8 cellular contexts compared by ENCODE assay signal in the genomic region with DNA sequence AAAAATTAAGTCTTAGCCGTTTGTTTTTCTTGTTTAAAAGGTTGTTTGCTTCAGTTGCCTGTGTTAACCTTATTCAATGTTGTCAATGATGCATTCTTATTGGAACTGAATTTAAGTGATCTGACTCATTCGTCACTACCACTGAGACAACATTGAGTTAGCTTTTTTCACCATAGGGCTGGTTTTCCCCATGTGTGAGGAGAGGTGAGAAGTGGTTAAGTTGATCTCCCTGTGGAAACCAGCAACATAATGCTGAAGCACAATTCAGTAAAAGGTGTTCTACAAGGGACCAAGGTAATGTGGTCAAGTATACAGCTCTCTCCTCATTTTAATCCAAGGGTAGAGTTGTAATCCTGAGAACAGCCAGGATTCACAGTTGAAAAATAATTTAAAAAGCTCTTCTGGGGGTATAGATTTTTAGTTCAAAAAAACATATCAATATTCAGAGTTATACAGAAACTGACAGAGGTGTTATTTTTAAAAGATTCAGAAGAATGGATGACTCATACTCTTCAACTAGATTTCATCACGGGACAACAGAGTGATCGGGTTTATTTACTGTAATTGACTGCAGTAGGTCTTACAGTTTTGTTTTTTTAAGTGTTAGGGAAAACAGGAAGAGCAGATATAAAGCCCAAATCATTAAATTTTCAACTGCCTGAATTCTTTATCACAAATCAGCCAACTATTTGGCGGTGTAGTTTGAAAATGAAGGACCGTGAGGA. TPM values are rescaled to one million over a fixed set of nuclear protein-coding genes. Genes with fewer than 3 reads are reported as not detected.
DNase-seq lines count a peak whose midpoint lies in the region; ATAC-seq and TF ChIP-seq lines count a peak whose summit lies in the region.

No MANE protein-coding gene starts in this region.

- ATAC-seq in natural killer cell: peak; percentile 43 to 74 (median 46)
- ATAC-seq in HG02642 (IDR thresholded peaks at IDR 0.05; ENCODE audit: poor library complexity, unreplicated experiment): no peak

- TF ChIP-seq CTCF in natural killer cell (IDR thresholded peaks at IDR 0.05): no peak

- peaks cover 67% of the 10 kb centered on the region for H3K36me3 ChIP-seq in effector memory CD4-positive, alpha-beta T cell (ENCODE audit: control insufficient read depth, insufficient read depth, low read length)

- intact Hi-C loops in natural killer cell (cut with micrococcal nuclease): loop anchor here (2.0 kb wide), 1 partner anchor 13 kb away; the partner anchor contains the start of gene NOP58

- no peak overlapping the region for H3K4me3 ChIP-seq in effector memory CD4-positive, alpha-beta T cell (ENCODE audit: insufficient read depth, low read depth, low read length, poor library complexity, severe bottlenecking)

- H3K9me3 Mint-ChIP-seq in natural killer cell: no peaks in the 10 kb centered on the region

- H3K4me1 Mint-ChIP-seq in natural killer cell: peaks cover 9 to 10% of the 10 kb centered on the region in 2 donors

- H3K4me1 ChIP-seq in effector memory CD4-positive, alpha-beta T cell (ENCODE audit: control insufficient read depth, insufficient read depth, low read length, poor library complexity, severe bottlenecking): no peaks in the 10 kb centered on the region

- no peaks in the 10 kb centered on the region for H3K27me3 ChIP-seq in effector memory CD4-positive, alpha-beta T cell (replicated peaks; ENCODE audit: control insufficient read depth, insufficient read depth, low read length, poor library complexity, severe bottlenecking)

- DNase-seq in ELR (ENCODE audit: low read depth): peak; percentile 79
- peak; percentile 57 for DNase-seq in HT1080 (ENCODE audit: low read depth)
- DNase-seq in brain pericyte (ENCODE audit: low read depth, low spot score): peak; percentile 20
- DNase-seq in natural killer cell: no peak
- no peak for DNase-seq in pons (ENCODE audit: low spot score)
- no peak for DNase-seq in NCI-H187 treated with DMSO at 0.1 percent for 48 hours (lab: John Stamatoyannopoulos, UW)
- DNase-seq in effector memory CD4-positive, alpha-beta T cell: no peak

- peak overlapping the region; percentile 64 to 65 for H3K27ac Mint-ChIP-seq in natural killer cell

- no peak overlapping the region for H3K4me3 Mint-ChIP-seq in natural killer cell

- no peak overlapping the region for H3K27ac ChIP-seq in effector memory CD4-positive, alpha-beta T cell (ENCODE audit: insufficient read depth, low read length, poor library complexity, severe bottlenecking)

- H3K36me3 Mint-ChIP-seq in natural killer cell: peaks cover 11% of the 10 kb centered on the region

- no peaks in the 10 kb centered on the region for H3K27me3 Mint-ChIP-seq in natural killer cell (ENCODE audit: low read depth in 2 of 2)

- H3K9me3 ChIP-seq in effector memory CD4-positive, alpha-beta T cell (ENCODE audit: control insufficient read depth, low read length): no peaks in the 10 kb centered on the region

RNA-seq across cellular contexts. Expression of gene NOP58, which starts 12.6 kb away (rescaled TPM):
- total RNA-seq in HT1080 (2014; rRNA removed; shearing (Covaris generic)): 115 and 116 TPM in 2 replicates
- polyA plus RNA-seq in HT1080 (2015; cell fraction: cytosol; rRNA removed): 99.5 and 118 TPM in 2 replicates
- 289 and 298 TPM in 2 replicates for polyA plus RNA-seq in HT1080 (2015; cell fraction: nucleus; rRNA removed)
- 100 to 1,000 TPM; 122 to 155 (median 124) TPM for total RNA-seq in natural killer cell

RNA-seq across cellular contexts. Expression of gene SUMO1, which starts 39.8 kb away (rescaled TPM):
- 185 and 192 TPM in 2 replicates for total RNA-seq in HT1080 (2014; rRNA removed; shearing (Covaris generic))
- 192 and 216 TPM in 2 replicates for polyA plus RNA-seq in HT1080 (2015; cell fraction: cytosol; rRNA removed)
- 80.4 and 80.8 TPM in 2 replicates for polyA plus RNA-seq in HT1080 (2015; cell fraction: nucleus; rRNA removed)
- total RNA-seq in natural killer cell: 10 to 100 TPM; 70.1 to 84.1 (median 70.7) TPM

Comparison
In these comparisons a context has a peak if more than half of its experiments do, and no peak if none do; other contexts are left out.
1. DNase-seq: peak in ELR (single experiment), HT1080 (single experiment) and brain pericyte (single experiment); none in natural killer cell (single experiment), pons (single experiment), NCI-H187 treated with DMSO at 0.1 percent for 48 hours (single experiment) and effector memory CD4-positive, alpha-beta T cell (0 of 3).